In the genomic region with DNA sequence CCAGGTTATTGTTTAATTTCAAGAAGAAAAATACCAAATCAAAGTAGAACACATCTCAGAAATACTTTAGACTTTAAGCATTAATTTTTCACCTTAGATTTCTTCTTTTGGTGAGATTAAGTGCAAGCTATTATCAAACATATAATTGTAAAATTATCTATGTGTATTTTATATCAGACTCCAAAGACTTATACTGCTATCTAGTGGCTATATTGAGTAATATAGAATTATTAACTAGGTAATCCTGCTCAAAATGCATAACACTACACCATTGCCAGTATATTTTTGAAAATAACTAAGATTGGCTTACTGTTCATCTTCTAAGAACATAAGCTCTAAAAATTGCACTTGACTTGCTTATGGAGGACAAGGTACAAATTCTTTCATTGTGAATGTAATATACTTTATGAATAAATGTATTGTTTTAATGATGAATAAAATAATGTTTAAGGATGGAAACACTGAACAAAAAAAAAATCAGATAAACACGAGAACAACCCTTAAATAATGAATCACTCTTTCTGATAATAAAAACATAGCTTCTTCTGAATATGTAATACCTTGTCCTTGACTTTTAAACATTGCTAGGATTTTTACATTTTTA, we compare ENCODE assay signal across 10 cellular contexts.
DNase-seq lines count a peak whose midpoint lies in the region; ATAC-seq and TF ChIP-seq lines count a peak whose summit lies in the region.
"Had no signal": no experiment of that assay in that cellular context is flagged by ENCODE, and none has a peak within 500 bp of the region (broad histone marks: within the 10 kb centered on the region; RNA-seq: fewer than 3 reads in every experiment).

No MANE protein-coding gene starts in this region.

- no peak for TF ChIP-seq POLR2A in lower leg skin (IDR thresholded peaks at IDR 0.05)

- intact Hi-C loops in A673 (cut with micrococcal nuclease; ENCODE audit: unreplicated experiment) (loop anchor here (2.0 to 5.0 kb wide), 2 partner anchors 241 to 749 kb away; no protein-coding TSS in a partner anchor), lower leg skin (cut with DNase I; ENCODE audit: low total_unique reads) (no loop called here)
- intact Hi-C loops in CD4-positive, alpha-beta memory T cell (cut with micrococcal nuclease), result no loop called here
- intact Hi-C loops in naive thymus-derived CD4-positive, alpha-beta T cell (cut with micrococcal nuclease), result loop anchor here in 1 of 2 donors (1.0 to 5.0 kb wide), 4 partner anchors 242 to 776 kb away; no protein-coding TSS in a partner anchor

- H3K27me3 Mint-ChIP-seq in CD4-positive, alpha-beta memory T cell, result no peaks in the 10 kb centered on the region
- H3K27me3 Mint-ChIP-seq in naive thymus-derived CD4-positive, alpha-beta T cell, result no peaks in the 10 kb centered on the region
- H3K27me3 Mint-ChIP-seq: activated CD4-positive, alpha-beta memory T cell treated with anti-CD3 and anti-CD28 coated beads for 36 hours had no signal

- H3K27me3 ChIP-seq in A673 (replicated peaks; ENCODE audit: insufficient read depth, low read depth, low read length, poor library complexity), result no peaks in the 10 kb centered on the region
- H3K27me3 ChIP-seq in CD4-positive, alpha-beta memory T cell (ENCODE audit: insufficient read depth, low read length), result no peaks in the 10 kb centered on the region
- no peaks in the 10 kb centered on the region for H3K27me3 ChIP-seq in naive thymus-derived CD4-positive, alpha-beta T cell (ENCODE audit: control insufficient read depth in 2 of 2, insufficient read depth in 2 of 2, low read length in 2 of 2)

- DNase-seq in A673 (ENCODE audit: low spot score), result no peak
- DNase-seq in DMS53 treated with DMSO at 0.1 percent for 48 hours (lab: John Stamatoyannopoulos, UW; ENCODE audit: unreplicated experiment), result peak; percentile 64
- peak; percentile 30 for DNase-seq in NCI-H748 (lab: John Stamatoyannopoulos, UW; ENCODE audit: unreplicated experiment)
- DNase-seq in fibroblast of peridontal ligament (ENCODE audit: extremely low read depth), result peak; percentile 47
- no peak for DNase-seq in CD4-positive, alpha-beta memory T cell
- DNase-seq in naive thymus-derived CD4-positive, alpha-beta T cell, result no peak
- no peak for DNase-seq in lower leg skin (ENCODE audit: low spot score in 2 of 2)
- DNase-seq in activated naive CD4-positive, alpha-beta T cell (lab: John Stamatoyannopoulos, UW), result no peak
- DNase-seq: activated CD4-positive, alpha-beta memory T cell treated with anti-CD3 and anti-CD28 coated beads for 36 hours; retina had no signal

- TF ChIP-seq CTCF in A673 (conservative IDR thresholded peaks at IDR 0.05; ENCODE audit: low read depth, low read length), result peak; percentile 54
- TF ChIP-seq CTCF in lower leg skin (IDR thresholded peaks at IDR 0.05), result no peak

- no peak overlapping the region for H3K4me3 ChIP-seq in A673 (ENCODE audit: low read depth, low read length, poor library complexity, severe bottlenecking)
- no peak overlapping the region for H3K4me3 ChIP-seq in CD4-positive, alpha-beta memory T cell (ENCODE audit: low read length in 2 of 2)
- no peak overlapping the region for H3K4me3 ChIP-seq in naive thymus-derived CD4-positive, alpha-beta T cell (ENCODE audit: low read length)
- no peak overlapping the region for H3K4me3 ChIP-seq in lower leg skin (ENCODE audit: low read depth, poor library complexity, severe bottlenecking)

- H3K9me3 Mint-ChIP-seq in CD4-positive, alpha-beta memory T cell, result peaks cover 0 to 6% (median 2%) of the 10 kb centered on the region in 8 donors
- H3K9me3 Mint-ChIP-seq in naive thymus-derived CD4-positive, alpha-beta T cell, result peaks cover 0 to 15% (median 4%) of the 10 kb centered on the region in 11 donors

- 45 to 52% methylated on average over 1 of the region's 1 CpG for WGBS in lower leg skin, 2 donors

- no peaks in the 10 kb centered on the region for H3K36me3 Mint-ChIP-seq in CD4-positive, alpha-beta memory T cell
- peaks cover 0 to 4% (median 0%) of the 10 kb centered on the region in 5 donors for H3K36me3 Mint-ChIP-seq in naive thymus-derived CD4-positive, alpha-beta T cell
- H3K36me3 Mint-ChIP-seq: activated CD4-positive, alpha-beta memory T cell treated with anti-CD3 and anti-CD28 coated beads for 36 hours had no signal

- no peak overlapping the region for H3K27ac Mint-ChIP-seq in CD4-positive, alpha-beta memory T cell
- H3K27ac Mint-ChIP-seq in naive thymus-derived CD4-positive, alpha-beta T cell, result no peak overlapping the region
- H3K27ac Mint-ChIP-seq: activated CD4-positive, alpha-beta memory T cell treated with anti-CD3 and anti-CD28 coated beads for 36 hours had no signal

- no peaks in the 10 kb centered on the region for H3K4me1 Mint-ChIP-seq in CD4-positive, alpha-beta memory T cell
- H3K4me1 Mint-ChIP-seq in naive thymus-derived CD4-positive, alpha-beta T cell, result no peaks in the 10 kb centered on the region

- BruUV-seq in A673 (replicated peaks; lab: Mats Ljungman, UMichigan), result no TSS peak

- no peaks in the 10 kb centered on the region for H3K36me3 ChIP-seq in A673 (ENCODE audit: insufficient read depth, low read length, poor library complexity, severe bottlenecking)
- no peaks in the 10 kb centered on the region for H3K36me3 ChIP-seq in CD4-positive, alpha-beta memory T cell (ENCODE audit: insufficient read depth, low read length)
- H3K36me3 ChIP-seq in naive thymus-derived CD4-positive, alpha-beta T cell (ENCODE audit: control insufficient read depth in 2 of 3, insufficient read depth in 3 of 3, low read length in 3 of 3), result no peaks in the 10 kb centered on the region

- H3K4me1 ChIP-seq in A673 (ENCODE audit: insufficient read depth, low read length, poor library complexity, severe bottlenecking), result no peaks in the 10 kb centered on the region
- no peaks in the 10 kb centered on the region for H3K4me1 ChIP-seq in CD4-positive, alpha-beta memory T cell (ENCODE audit: insufficient read depth, low read length)
- no peaks in the 10 kb centered on the region for H3K4me1 ChIP-seq in naive thymus-derived CD4-positive, alpha-beta T cell (ENCODE audit: control insufficient read depth in 2 of 2, insufficient read depth in 2 of 2, low read length in 2 of 2)

- H3K4me3 Mint-ChIP-seq in CD4-positive, alpha-beta memory T cell, result no peak overlapping the region
- no peak overlapping the region for H3K4me3 Mint-ChIP-seq in naive thymus-derived CD4-positive, alpha-beta T cell
- H3K4me3 Mint-ChIP-seq: activated CD4-positive, alpha-beta memory T cell treated with anti-CD3 and anti-CD28 coated beads for 36 hours had no signal

- POLR2A ChIA-PET in A673 (lab: Charles Lee; ENCODE audit: low non-redundant PET), result no interaction called here
- POLR2A ChIA-PET in CD4-positive, alpha-beta memory T cell (lab: Charles Lee; ENCODE audit: partially characterized antibody), result no interaction called here
- POLR2A ChIA-PET in naive thymus-derived CD4-positive, alpha-beta T cell (lab: Charles Lee), result no interaction called here

- CTCF ChIA-PET in A673 (lab: Charles Lee), result interaction anchor here (1.5 kb wide), 1 partner anchor 750 kb away, joined by 6 read pairs; no protein-coding TSS in a partner anchor
- CTCF ChIA-PET in CD4-positive, alpha-beta memory T cell (lab: Charles Lee; ENCODE audit: partially characterized antibody), result no interaction called here
- CTCF ChIA-PET in naive thymus-derived CD4-positive, alpha-beta T cell (lab: Charles Lee), result interaction anchor here (0.6 to 2.5 kb wide), 10 partner anchors 11 to 777 kb away, joined by 3 to 7 read pairs (median 4); no protein-coding TSS in a partner anchor

- H3K27ac ChIP-seq in A673 (ENCODE audit: low read depth, low read length, poor library complexity, severe bottlenecking), result no peak overlapping the region
- no peak overlapping the region for H3K27ac ChIP-seq in CD4-positive, alpha-beta memory T cell (ENCODE audit: low read depth, low read length)
- no peak overlapping the region for H3K27ac ChIP-seq in naive thymus-derived CD4-positive, alpha-beta T cell (ENCODE audit: low read depth, low read length)

- H3K9me3 ChIP-seq in A673 (ENCODE audit: low read depth, low read length, poor library complexity, severe bottlenecking), result no peaks in the 10 kb centered on the region
- H3K9me3 ChIP-seq in CD4-positive, alpha-beta memory T cell (ENCODE audit: control insufficient read depth in 1 of 2, low read length in 2 of 2), result no peaks in the 10 kb centered on the region
- H3K9me3 ChIP-seq in naive thymus-derived CD4-positive, alpha-beta T cell (ENCODE audit: control insufficient read depth in 2 of 3, low read length in 3 of 3), result no peaks in the 10 kb centered on the region

- ATAC-seq in naive thymus-derived CD4-positive, alpha-beta T cell, result no peak

Comparison
In these comparisons a context has a peak if more than half of its experiments do, and no peak if none do; other contexts are left out.
1. DNase-seq: peak in DMS53 treated with DMSO at 0.1 percent for 48 hours (single experiment), NCI-H748 (single experiment) and fibroblast of peridontal ligament (single experiment); none in A673 (single experiment), CD4-positive, alpha-beta memory T cell (0 of 5), naive thymus-derived CD4-positive, alpha-beta T cell (0 of 9), lower leg skin (0 of 2) and activated naive CD4-positive, alpha-beta T cell (0 of 4).